ENCODE assay signal across 13 cellular contexts in genomic region chr6:111533087-111533784, GRCh38. TPM values are rescaled to one million over a fixed set of nuclear protein-coding genes. Genes with fewer than 3 reads are reported as not detected.
DNase-seq lines count a peak whose midpoint lies in the region; ATAC-seq, FAIRE-seq and TF ChIP-seq lines count a peak whose summit lies in the region.
"Had no signal": no experiment of that assay in that cellular context is flagged by ENCODE, and none has a peak within 500 bp of the region (broad histone marks: within the 10 kb centered on the region; RNA-seq: fewer than 3 reads in every experiment).

No MANE protein-coding gene starts in this region.

- no peak overlapping the region for H2BK20ac ChIP-seq in H1 (ENCODE audit: low read length)

- intact Hi-C loops in stomach (cut with DNase I; ENCODE audit: low total_unique reads), result no loop called here

- H3K14ac ChIP-seq in H1 (ENCODE audit: insufficient read length), result no peak overlapping the region

- H3K9me3 Mint-ChIP-seq in T-helper 2 cell treated with Interferon-gamma antibody and Interleukin-4, amounts not matched to agents 5 μg/mL and 100 μg/mL, for 36 hours, result peaks cover 3% of the 10 kb centered on the region
- H3K9me3 Mint-ChIP-seq: neural crest cell had no signal

- POLR2A ChIA-PET in H1 (lab: Charles Lee; ENCODE audit: partially characterized antibody), result no interaction called here

- H3K27me3 ChIP-seq in H1 (replicated peaks in 1 of 4; ENCODE audit: control insufficient read depth in 3 of 4, extremely low read depth in 1 of 4, insufficient read depth in 3 of 4, low read length in 3 of 4) (no peaks in the 10 kb centered on the region), stomach (no peaks in the 10 kb centered on the region)
- H3K27me3 ChIP-seq: cardiac muscle cell had no signal

- no peaks in the 10 kb centered on the region for H3K9me3 ChIP-seq in H1 (ENCODE audit: insufficient read depth in 2 of 2, low read depth in 1 of 2, low read length in 1 of 2)
- no peaks in the 10 kb centered on the region for H3K9me3 ChIP-seq in stomach

- H2BK12ac ChIP-seq in H1 (ENCODE audit: low read depth, low read length), result no peak overlapping the region

- TF ChIP-seq EP300 in H1 (IDR thresholded peaks at IDR 0.05; ENCODE audit: borderline replicate concordance in 1 of 2, low read depth in 2 of 2, low read length in 2 of 2) (no peak), stomach (IDR thresholded peaks at IDR 0.05) (no peak)

- peak overlapping the region in 1 of 2 experiments; percentile 5; a peak in 2 of 4 replicates for H3K4me2 ChIP-seq in H1 (ENCODE audit: insufficient read depth in 1 of 2, low read depth in 2 of 2, low read length in 2 of 2)

- H3K4me1 ChIP-seq in H1 (replicated peaks in 1 of 4; ENCODE audit: control insufficient read depth in 3 of 4, insufficient read depth in 4 of 4, low read length in 3 of 4) (peaks cover 0 to 9% (median 4%) of the 10 kb centered on the region in 4 experiments; a peak in 4 of 7 replicates), stomach (peaks cover 6 to 34% (median 16%) of the 10 kb centered on the region in 4 donors)

- no peak overlapping the region for H4K8ac ChIP-seq in H1 (ENCODE audit: extremely low read depth, insufficient read depth, low read length)

- no peak for TF ChIP-seq RAD21 in H1 (IDR thresholded peaks at IDR 0.05 in 1 of 2, conservative IDR thresholded peaks at IDR 0.05 in 1 of 2; ENCODE audit: low read depth in 2 of 2, low read length in 2 of 2)

- H3K23me2 ChIP-seq in H1 (ENCODE audit: low read depth, low read length), result no peaks in the 10 kb centered on the region; the same call in 1 of the 2 replicates

- no peaks in the 10 kb centered on the region for H3K27me3 Mint-ChIP-seq in T-helper 2 cell treated with Interferon-gamma antibody and Interleukin-4, amounts not matched to agents 5 μg/mL and 100 μg/mL, for 36 hours (ENCODE audit: low read depth)

- no peak overlapping the region for H2BK5ac ChIP-seq in H1 (ENCODE audit: low read depth, low read length)

- H4K5ac ChIP-seq in H1 (ENCODE audit: insufficient read length, low read depth, low read length), result no peak overlapping the region

- H3K4me1 Mint-ChIP-seq in T-helper 2 cell treated with Interferon-gamma antibody and Interleukin-4, amounts not matched to agents 5 μg/mL and 100 μg/mL, for 36 hours (ENCODE audit: low read depth), result peaks cover 33% of the 10 kb centered on the region

- TF ChIP-seq CTCF in H1 (IDR thresholded peaks at IDR 0.05; ENCODE audit: control extremely low read depth in 1 of 3, insufficient read depth in 1 of 3, low read depth in 1 of 3, low read length in 3 of 3) (no peak), stomach (IDR thresholded peaks at IDR 0.05) (no peak)

- DNase-seq in activated T-cell treated with anti-CD3 and anti-CD28 coated beads for 48 hours (ENCODE audit: low read depth) (peak; percentile 26), H1 (ENCODE audit: low read depth in 1 of 2, low spot score in 2 of 2) (no peak), hypothalamus (lab: John Stamatoyannopoulos, UW) (no peak), activated gamma-delta T cell treated with Interleukin-2 at 50 U/mL for 16 hours (no peak), stomach (no peak)
- DNase-seq in activated T-cell treated with anti-CD3 and anti-CD28 coated beads, Interleukin-2, amount 50 U/mL, for 1 hour, result no peak
- peak; percentile 68 for DNase-seq in T-helper 2 cell treated with Interferon-gamma antibody and Interleukin-4, amounts not matched to agents 5 μg/mL and 100 μg/mL, for 36 hours (ENCODE audit: low spot score)
- DNase-seq in stimulated activated naive CD8-positive, alpha-beta T cell treated with anti-CD3 and anti-CD28 coated beads, Interleukin-15, Interleukin-2, amounts not matched to agents 100 U/mL and 50 U/mL, for 24 hours, result peak; percentile 30
- DNase-seq: GOT3, MM.1S, NCI-H2227 treated with DMSO at 0.1 percent for 48 hours had no signal

- no peak overlapping the region for H3K4ac ChIP-seq in H1 (replicated peaks; ENCODE audit: insufficient read length, low read depth, low read length)

- H3K27ac Mint-ChIP-seq in T-helper 2 cell treated with Interferon-gamma antibody and Interleukin-4, amounts not matched to agents 5 μg/mL and 100 μg/mL, for 36 hours, result peak overlapping the region; percentile 41

- FAIRE-seq in H1 (lab: Jason Lieb, UNC), result no peak

- peaks cover 0 to 2% of the 10 kb centered on the region in 2 experiments for H4K20me1 ChIP-seq in H1 (replicated peaks in 1 of 2; ENCODE audit: control insufficient read depth in 1 of 2, insufficient read depth in 2 of 2, low read length in 2 of 2)

- no peak overlapping the region for H2BK15ac ChIP-seq in H1 (ENCODE audit: low read length)

- no peak overlapping the region for H4K91ac ChIP-seq in H1 (replicated peaks; ENCODE audit: insufficient read length, low read length)

- no peak overlapping the region for H2BK120ac ChIP-seq in H1 (replicated peaks; ENCODE audit: low read depth, low read length)

- H3K4me3 Mint-ChIP-seq in T-helper 2 cell treated with Interferon-gamma antibody and Interleukin-4, amounts not matched to agents 5 μg/mL and 100 μg/mL, for 36 hours, result peak overlapping the region; percentile 4
- H3K4me3 Mint-ChIP-seq: neural crest cell had no signal

- H3K27ac ChIP-seq in H1 (ENCODE audit: low read depth, low read length) (no peak overlapping the region), stomach (no peak overlapping the region)
- H3K27ac ChIP-seq: cardiac muscle cell had no signal

- H3K36me3 ChIP-seq in H1 (ENCODE audit: control insufficient read depth in 2 of 4, insufficient read depth in 4 of 4, low read length in 3 of 4), result no peaks in the 10 kb centered on the region
- H3K36me3 ChIP-seq in stomach, result no peaks in the 10 kb centered on the region
- H3K36me3 ChIP-seq: cardiac muscle cell had no signal

- no peak overlapping the region for H2AFZ ChIP-seq in H1 (ENCODE audit: low read length)

- CTCF ChIA-PET in H1 (lab: Charles Lee; ENCODE audit: partially characterized antibody), result interaction anchor here (0.6 to 1.4 kb wide), 2 partner anchors 32 to 629 kb away, joined by 3 to 4 read pairs; no protein-coding TSS in a partner anchor

- no peaks in the 10 kb centered on the region for H3K79me2 ChIP-seq in H1 (ENCODE audit: control insufficient read depth in 1 of 2, insufficient read depth in 2 of 2, low read length in 2 of 2)

- no peak overlapping the region for H3K9ac ChIP-seq in H1 (replicated peaks in 1 of 4; ENCODE audit: extremely low read depth in 1 of 4, low read depth in 3 of 4, low read length in 3 of 4)

- TF ChIP-seq POLR2A in H1 (IDR thresholded peaks at IDR 0.05; ENCODE audit: control extremely low read depth in 1 of 2, low read depth in 2 of 2, low read length in 2 of 2) (no peak), stomach (IDR thresholded peaks at IDR 0.05) (no peak)

- no peak overlapping the region for H3K56ac ChIP-seq in H1 (replicated peaks; ENCODE audit: insufficient read length, low read depth, low read length)

- H2AK5ac ChIP-seq in H1 (ENCODE audit: low read depth, low read length), result no peak overlapping the region

- peak; percentile 98 for ATAC-seq in stimulated activated naive CD8-positive, alpha-beta T cell treated with anti-CD3 and anti-CD28 coated beads, Interleukin-15, Interleukin-2, amounts not matched to agents 100 U/mL and 50 U/mL, for 24 hours

- peaks cover 6% of the 10 kb centered on the region for H3K36me3 Mint-ChIP-seq in T-helper 2 cell treated with Interferon-gamma antibody and Interleukin-4, amounts not matched to agents 5 μg/mL and 100 μg/mL, for 36 hours (ENCODE audit: low read depth)

- 71% methylated on average over 3 of the region's 4 CpGs; no CpG with 5 or more reads in 1 of the 2 experiments for WGBS in H1 (ENCODE audit: extremely low coverage in 1 of 2, insufficient coverage in 1 of 2, insufficient read length in 1 of 2, insufficient replicate concordance in 2 of 2, low coverage in 1 of 2, low lambda C conversion rate in 2 of 2, missing lambda C conversion rate in 1 of 2), 2 experiments
- WGBS in stomach, 5 donors, result 82 to 90% (median 88%) methylated on average over 4 of the region's 4 CpGs

- no peak overlapping the region for H3K23ac ChIP-seq in H1 (ENCODE audit: insufficient read length)

- H3K79me1 ChIP-seq in H1 (ENCODE audit: low read depth, low read length), result no peaks in the 10 kb centered on the region; the same call in 1 of the 2 replicates

- H3K18ac ChIP-seq in H1 (ENCODE audit: extremely low read depth, low read length), result no peak overlapping the region

- no peak overlapping the region for H3K4me3 ChIP-seq in H1 (ENCODE audit: extremely low read depth in 1 of 4, insufficient read depth in 2 of 4, low read depth in 3 of 4, low read length in 4 of 4)
- H3K4me3 ChIP-seq in stomach, result no peak overlapping the region
- H3K4me3 ChIP-seq: cardiac muscle cell had no signal

TF ChIP-seq in H1, 55 proteins besides CTCF, POLR2A, EP300 and RAD21 (continues in another document):
- no peak for TF ChIP-seq SIX5 (IDR thresholded peaks at IDR 0.05; ENCODE audit: low read depth, low read length)
- no peak for TF ChIP-seq E2F6 (IDR thresholded peaks at IDR 0.05)
- TF ChIP-seq CHD2 (IDR thresholded peaks at IDR 0.05; ENCODE audit: low read length), result no peak
- no peak for TF ChIP-seq GABPA (IDR thresholded peaks at IDR 0.05; ENCODE audit: borderline replicate concordance, insufficient read depth, low read length)
- no peak for TF ChIP-seq TEAD4 (IDR thresholded peaks at IDR 0.05; ENCODE audit: low read depth, low read length)
- peak; percentile 51 for TF ChIP-seq CEBPB (IDR thresholded peaks at IDR 0.05; ENCODE audit: low read depth, low read length)
- TF ChIP-seq EZH2 (IDR thresholded peaks at IDR 0.05; ENCODE audit: low read depth, low read length, severe bottlenecking), result no peak
- no peak for TF ChIP-seq SP4 (IDR thresholded peaks at IDR 0.05; ENCODE audit: low read length)
- no peak for TF ChIP-seq BACH1 (IDR thresholded peaks at IDR 0.05; ENCODE audit: low read length)
- TF ChIP-seq JUN (IDR thresholded peaks at IDR 0.05; ENCODE audit: low read depth, low read length), result no peak

RNA-seq across cellular contexts. Expression of gene REV3L, which starts 50.2 kb away (rescaled TPM):
- 5.0 and 6.6 TPM in 2 replicates for total RNA-seq in H1 (2021; fragmentation: NEBNext Ultra II Directional; extraction: Animal tissue kit (Norgen Biotek cat#: 25700))
- polyA plus RNA-seq in H1 (2011; rRNA removed), result 1.1 and 2.1 TPM in 2 replicates
- 2.8 TPM for polyA plus RNA-seq in H1 (2011; cell fraction: cytosol; rRNA removed)
- polyA plus RNA-seq in H1 (2011; cell fraction: nucleus; rRNA removed), result 3.3 TPM
- 1.8 to 3.4 TPM (median 2.1 TPM) in 4 replicates for polyA plus RNA-seq in H1 (2012, experiment 1 of 2)
- polyA plus RNA-seq in H1 (2012, experiment 2 of 2), result 0.17 TPM
- polyA plus RNA-seq in H1 (2013, experiment 1 of 2), result 2.8 TPM
- polyA plus RNA-seq in H1 (2013, experiment 2 of 2), result 2.5 TPM
- polyA minus RNA-seq in H1 (2011; rRNA and poly(A)+ RNA removed), result 9.4 and 12.6 TPM in 2 replicates
- 4.6 TPM for polyA minus RNA-seq in H1 (2011; cell fraction: cytosol; rRNA and poly(A)+ RNA removed)
- 27.3 TPM for polyA minus RNA-seq in H1 (2011; cell fraction: nucleus; rRNA and poly(A)+ RNA removed)
- 100 to 1,000 TPM in 3 of 5 donors, 10 to 100 TPM in 2; 11.9 to 170 (median 103) TPM for total RNA-seq in stomach
- polyA plus RNA-seq in stomach, result 10 to 100 TPM in 1 of 3 donors, 1 to 10 TPM in 2; 9.0 to 14.4 (median 9.4) TPM

Comparison
In these comparisons a context has a peak if more than half of its experiments do, and no peak if none do; other contexts are left out.
1. DNase-seq: peak in activated T-cell treated with anti-CD3 and anti-CD28 coated beads for 48 hours (single experiment), T-helper 2 cell treated with Interferon-gamma antibody and Interleukin-4, amounts not matched to agents 5 μg/mL and 100 μg/mL, for 36 hours (single experiment) and stimulated activated naive CD8-positive, alpha-beta T cell treated with anti-CD3 and anti-CD28 coated beads, Interleukin-15, Interleukin-2, amounts not matched to agents 100 U/mL and 50 U/mL, for 24 hours (single experiment); none in activated T-cell treated with anti-CD3 and anti-CD28 coated beads, Interleukin-2, amount 50 U/mL, for 1 hour (single experiment), H1 (0 of 2), hypothalamus (0 of 51), activated gamma-delta T cell treated with Interleukin-2 at 50 U/mL for 16 hours (single experiment) and stomach (single experiment).